7 cellular contexts compared by ENCODE assay signal in the genomic region with DNA sequence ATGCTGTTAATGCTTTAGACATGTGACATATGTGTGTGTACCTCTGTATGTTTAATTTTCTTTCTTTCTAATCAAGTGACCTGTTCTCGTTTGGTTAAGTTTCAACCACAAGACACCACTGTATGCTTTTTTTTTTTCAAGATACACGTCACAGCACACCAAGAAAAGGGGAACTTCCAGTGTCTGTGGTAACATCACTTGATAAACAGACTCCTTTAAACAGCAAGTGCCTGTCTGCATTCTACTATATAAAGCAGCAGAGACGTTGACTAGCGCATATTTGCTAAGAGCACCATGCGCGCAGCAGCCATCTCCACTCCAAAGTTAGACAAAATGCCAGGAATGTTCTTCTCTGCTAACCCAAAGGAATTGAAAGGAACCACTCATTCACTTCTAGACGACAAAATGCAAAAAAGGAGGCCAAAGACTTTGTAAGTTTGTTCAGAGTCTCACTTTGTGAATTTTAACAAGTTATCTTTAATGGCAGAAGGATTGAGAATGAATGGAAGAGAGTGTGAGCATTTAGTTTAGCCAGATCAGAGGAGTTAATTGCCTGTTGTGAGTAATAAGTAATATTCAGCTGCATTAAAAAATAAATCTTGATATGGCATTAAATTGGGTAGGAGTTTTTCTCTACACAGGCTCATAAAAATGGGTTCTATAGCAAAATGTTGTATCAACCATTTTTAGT. TPM values are rescaled to one million over a fixed set of nuclear protein-coding genes. Genes with fewer than 3 reads are reported as not detected.
A peak's percentile ranks its signal among the peaks of the same experiment; 100 is the strongest.
DNase-seq lines count a peak whose midpoint lies in the region; ATAC-seq and TF ChIP-seq lines count a peak whose summit lies in the region.

TSS of gene RGS1 (plus strand) at position 275 of the 691 bp plus-strand sequence. CDS start at position 295, 20 bp downstream.

- H3K27me3 Mint-ChIP-seq in activated B cell treated with CpG ODN at 0.5 μM for 24 hours (no peaks in the 10 kb centered on the region), neural progenitor cell (ENCODE audit: insufficient read depth, low read depth) (no peaks in the 10 kb centered on the region)

- H3K36me3 Mint-ChIP-seq in activated B cell treated with CpG ODN at 0.5 μM for 24 hours (ENCODE audit: low read depth) (peaks cover 49% of the 10 kb centered on the region), neural progenitor cell (no peaks in the 10 kb centered on the region)

- no peaks in the 10 kb centered on the region for H3F3A ChIP-seq in neural progenitor cell (ENCODE audit: low read depth)

- TF ChIP-seq CTCF in activated B cell treated with CpG ODN at 0.5 μM for 24 hours (IDR thresholded peaks at IDR 0.05) (no peak), dorsolateral prefrontal cortex (IDR thresholded peaks at IDR 0.05 in 54 of 56, conservative IDR thresholded peaks at IDR 0.05 in 2 of 56; ENCODE audit: low read depth in 1 of 56, partially characterized antibody in 56 of 56) (no peak), neural progenitor cell (IDR thresholded peaks at IDR 0.05) (no peak)

- H3K79me2 ChIP-seq in neural progenitor cell (ENCODE audit: low read depth) = no peaks in the 10 kb centered on the region

- ATAC-seq in GM19328 (IDR thresholded peaks at IDR 0.05; ENCODE audit: unreplicated experiment) (peak; percentile 91), HG03175 (IDR thresholded peaks at IDR 0.05; ENCODE audit: unreplicated experiment) (peak; percentile 85), activated B cell treated with CpG ODN at 0.5 μM for 24 hours (ENCODE audit: low read depth) (peak; percentile 87)

- DNase-seq in activated B cell treated with CpG ODN at 0.5 μM for 24 hours = peak; percentile 56
- DNase-seq in dorsolateral prefrontal cortex = peak in 4 of 10 donors; percentile 7 to 46 (median 26)
- DNase-seq in neural progenitor cell (ENCODE audit: low spot score) = no peak
- DNase-seq in NCI-H146 (lab: John Stamatoyannopoulos, UW) = no peak

- H3K4me3 ChIP-seq in dorsolateral prefrontal cortex (peak within 1 kb of the TSS in 41 of 59 donors; percentile 1 to 45 (median 20)), rectal smooth muscle tissue (ENCODE audit: low read length) (peak within 1 kb of the TSS; percentile 61), neural progenitor cell (no peak within 1 kb of the TSS)

- CTCF ChIA-PET in activated B cell treated with CpG ODN at 0.5 μM for 24 hours (lab: Charles Lee) = no interaction called here

- no peak within 1 kb of the TSS for H2AFZ ChIP-seq in neural progenitor cell (replicated peaks)

- H3K27ac Mint-ChIP-seq in activated B cell treated with CpG ODN at 0.5 μM for 24 hours = peak within 1 kb of the TSS; percentile 94
- no peak within 1 kb of the TSS for H3K27ac Mint-ChIP-seq in neural progenitor cell

- H3K4me1 ChIP-seq in rectal smooth muscle tissue (ENCODE audit: control insufficient read depth, insufficient read depth, low read length) (peaks cover 8% of the 10 kb centered on the region), neural progenitor cell (no peaks in the 10 kb centered on the region)

- no peaks in the 10 kb centered on the region for H3K9me3 ChIP-seq in neural progenitor cell (ENCODE audit: low read depth)

- peak within 1 kb of the TSS; percentile 88 for H3K4me3 Mint-ChIP-seq in activated B cell treated with CpG ODN at 0.5 μM for 24 hours
- no peak within 1 kb of the TSS for H3K4me3 Mint-ChIP-seq in neural progenitor cell

- H3K4me1 Mint-ChIP-seq in activated B cell treated with CpG ODN at 0.5 μM for 24 hours = peaks cover 66% of the 10 kb centered on the region
- H3K4me1 Mint-ChIP-seq in neural progenitor cell = peaks cover 4% of the 10 kb centered on the region

- H3K9me3 Mint-ChIP-seq in activated B cell treated with CpG ODN at 0.5 μM for 24 hours (peaks cover 8% of the 10 kb centered on the region), neural progenitor cell (peaks cover 3% of the 10 kb centered on the region)

- H3K27ac ChIP-seq in dorsolateral prefrontal cortex (peak within 1 kb of the TSS in 11 of 59 donors; percentile 1 to 60 (median 17)), rectal smooth muscle tissue (ENCODE audit: low read depth, low read length) (peak within 1 kb of the TSS; percentile 89), neural progenitor cell (no peak within 1 kb of the TSS)

- intact Hi-C loops in activated B cell treated with CpG ODN at 0.5 μM for 24 hours (cut with micrococcal nuclease) = loop anchor here (1.0 to 2.0 kb wide), 10 partner anchors 20 to 546 kb away; partner anchors contain the start of genes RO60 and UCHL5
- intact Hi-C loops in dorsolateral prefrontal cortex (cut with DNase I) = no loop called here

- no peak within 1 kb of the TSS for H3K9ac ChIP-seq in rectal smooth muscle tissue (ENCODE audit: low read length)
- no peak within 1 kb of the TSS for H3K9ac ChIP-seq in neural progenitor cell

- H3K27me3 ChIP-seq in dorsolateral prefrontal cortex = peaks cover 0 to 2% (median 0%) of the 10 kb centered on the region in 45 donors
- no peaks in the 10 kb centered on the region for H3K27me3 ChIP-seq in rectal smooth muscle tissue (ENCODE audit: control insufficient read depth, insufficient read depth, low read length)
- no peaks in the 10 kb centered on the region for H3K27me3 ChIP-seq in neural progenitor cell

- no peaks in the 10 kb centered on the region for H4K20me1 ChIP-seq in neural progenitor cell (ENCODE audit: low read depth)

- POLR2A ChIA-PET in activated B cell treated with CpG ODN at 0.5 μM for 24 hours (lab: Charles Lee) = interaction anchor here (1.6 kb wide), 1 partner anchor 37 kb away, joined by 5 read pairs; no protein-coding TSS in a partner anchor

- H3K36me3 ChIP-seq in rectal smooth muscle tissue (ENCODE audit: control insufficient read depth, insufficient read depth, low read length) = peaks cover 2% of the 10 kb centered on the region
- H3K36me3 ChIP-seq in neural progenitor cell = no peaks in the 10 kb centered on the region

- H3K4me2 ChIP-seq in neural progenitor cell = no peak within 1 kb of the TSS

RNA-seq across cellular contexts. Expression of gene RGS1, which starts in this region (rescaled TPM):
- total RNA-seq in activated B cell treated with CpG ODN at 0.5 μM for 24 hours (52.9 and 56.8 TPM in 2 replicates), dorsolateral prefrontal cortex (100 to 1,000 TPM in 6 of 120 experiments, 10 to 100 TPM in 87, 1 to 10 TPM in 27; 1.8 to 176 (median 19.2) TPM), neural progenitor cell (ENCODE audit: low replicate concordance) (not detected in 2 replicates)
